In the genomic region with DNA sequence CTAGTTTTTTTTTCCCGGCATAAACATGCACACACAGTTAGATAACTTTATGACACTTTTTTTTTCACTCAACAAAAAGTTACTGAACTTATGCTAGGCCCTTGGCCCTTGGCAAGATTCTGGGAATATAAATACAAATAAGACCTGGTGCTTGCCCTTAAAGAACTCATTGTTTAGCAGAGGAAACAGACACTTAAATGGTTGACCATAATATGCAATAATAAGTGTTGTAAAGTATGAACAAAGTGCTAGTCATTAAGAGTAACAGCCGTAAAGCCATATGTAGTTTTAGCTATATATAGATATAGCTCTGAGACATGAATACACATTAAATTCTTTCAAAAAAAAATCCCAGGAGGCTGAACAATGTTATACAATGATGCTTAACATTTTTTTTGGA, we compare ENCODE assay signal across 33 cellular contexts.
"Had no signal": no experiment of that assay in that cellular context is flagged by ENCODE, and none has a peak within 500 bp of the region (broad histone marks: within the 10 kb centered on the region; RNA-seq: fewer than 3 reads in every experiment).

No MANE protein-coding gene starts in this region.

- H3K27me3 Mint-ChIP-seq: activated CD8-positive, alpha-beta T cell treated with anti-CD3 and anti-CD28 coated beads for 36 hours; activated naive CD8-positive, alpha-beta T cell treated with anti-CD3 and anti-CD28 coated beads, Interleukin-2, amount 10 ng/mL, durations not matched to agents 7 days and 5 days; central memory CD8-positive, alpha-beta T cell had no signal

- H3K9me3 ChIP-seq: ascending aorta, MG63 had no signal

- ATAC-seq: activated CD8-positive, alpha-beta T cell treated with anti-CD3 and anti-CD28 coated beads for 36 hours; activated T-cell treated with anti-CD3 and anti-CD28 coated beads, Interleukin-2, amount 50 U/mL, for 72 hours had no signal

- H2AFZ ChIP-seq: PC-9 had no signal

- H3K27me3 ChIP-seq: ascending aorta, cardiac muscle cell, MG63 had no signal

- H3K9me3 Mint-ChIP-seq: activated CD8-positive, alpha-beta T cell treated with anti-CD3 and anti-CD28 coated beads for 36 hours; activated naive CD4-positive, alpha-beta T cell treated with anti-CD3 and anti-CD28 coated beads, Interleukin-2, amount 50 U/mL, for 24 hours; activated naive CD8-positive, alpha-beta T cell treated with anti-CD3 and anti-CD28 coated beads, Interleukin-2, amount 10 ng/mL, durations not matched to agents 7 days and 5 days had no signal

- H3K4me2 ChIP-seq: PC-9 had no signal

- H3K4me3 Mint-ChIP-seq: activated CD4-positive, alpha-beta T cell treated with anti-CD3 and anti-CD28 coated beads, Interleukin-2, amount 10 ng/mL, durations not matched to agents 24 days and 14 days; activated CD8-positive, alpha-beta T cell treated with anti-CD3 and anti-CD28 coated beads for 36 hours; activated naive CD4-positive, alpha-beta T cell treated with anti-CD3 and anti-CD28 coated beads, Interleukin-2, amount 50 U/mL, for 24 hours; activated naive CD8-positive, alpha-beta T cell treated with anti-CD3 and anti-CD28 coated beads, Interleukin-2, amount 10 ng/mL, durations not matched to agents 7 days and 5 days; activated T-cell treated with anti-CD3 and anti-CD28 coated beads, Interleukin-2, amount 50 U/mL, for 72 hours; central memory CD8-positive, alpha-beta T cell had no signal

- H3K4me1 ChIP-seq: ascending aorta had no signal

- H3K4me3 ChIP-seq: ascending aorta, cardiac muscle cell, MG63, PC-9, SK-N-MC had no signal

- H3K27ac Mint-ChIP-seq: activated CD4-positive, alpha-beta T cell treated with anti-CD3 and anti-CD28 coated beads, Interleukin-2, amount 10 ng/mL, durations not matched to agents 24 days and 14 days; activated CD8-positive, alpha-beta T cell treated with anti-CD3 and anti-CD28 coated beads for 36 hours; activated naive CD4-positive, alpha-beta T cell treated with anti-CD3 and anti-CD28 coated beads, Interleukin-2, amount 50 U/mL, for 24 hours; activated naive CD8-positive, alpha-beta T cell treated with anti-CD3 and anti-CD28 coated beads, Interleukin-2, amount 10 ng/mL, durations not matched to agents 7 days and 5 days; activated T-cell treated with anti-CD3 and anti-CD28 coated beads, Interleukin-2, amount 50 U/mL, for 72 hours; activated T-helper 2 cell treated with anti-CD3 and anti-CD28 coated beads, Interferon-gamma antibody, Interleukin-2, Interleukin-4, amounts not matched to agents 10 μg/mL and 5 μg/mL and 100 μg/mL, durations not matched to agents 14 hours and 24 hours and 36 hours had no signal

- H3K27ac ChIP-seq: ascending aorta, cardiac muscle cell, PC-9, SK-N-MC, WERI-Rb-1 had no signal

- H3K36me3 Mint-ChIP-seq: activated naive CD4-positive, alpha-beta T cell treated with anti-CD3 and anti-CD28 coated beads, Interleukin-2, amount 50 U/mL, for 24 hours; activated naive CD8-positive, alpha-beta T cell treated with anti-CD3 and anti-CD28 coated beads, Interleukin-2, amount 10 ng/mL, durations not matched to agents 7 days and 5 days had no signal

- H3K36me3 ChIP-seq: ascending aorta, cardiac muscle cell, MG63, WERI-Rb-1 had no signal

- H3K4me1 Mint-ChIP-seq: activated CD4-positive, alpha-beta T cell treated with anti-CD3 and anti-CD28 coated beads, Interleukin-2, amount 10 ng/mL, durations not matched to agents 24 days and 14 days; activated naive CD4-positive, alpha-beta T cell treated with anti-CD3 and anti-CD28 coated beads, Interleukin-2, amount 50 U/mL, for 24 hours; activated naive CD8-positive, alpha-beta T cell treated with anti-CD3 and anti-CD28 coated beads, Interleukin-2, amount 10 ng/mL, durations not matched to agents 7 days and 5 days; central memory CD8-positive, alpha-beta T cell had no signal

- DNase-seq: activated CD4-positive, alpha-beta T cell treated with anti-CD3 and anti-CD28 coated beads for 1 hour; activated CD4-positive, alpha-beta T cell treated with anti-CD3 and anti-CD28 coated beads, Interleukin-2, amount 10 ng/mL, durations not matched to agents 24 days and 14 days; activated CD4-positive, alpha-beta T cell treated with anti-CD3 and anti-CD28 coated beads, Interleukin-2, amount 50 U/mL, for 4 hours; activated CD4-positive, CD25-positive, alpha-beta regulatory T cell; activated CD8-positive, alpha-beta T cell treated with anti-CD3 and anti-CD28 coated beads for 36 hours; activated gamma-delta T cell; activated naive CD4-positive, alpha-beta T cell treated with Interleukin-2 at 50 U/mL for 16 hours; activated naive CD8-positive, alpha-beta T cell treated with anti-CD3 and anti-CD28 coated beads, Interleukin-2, amount 10 ng/mL, durations not matched to agents 7 days and 5 days; activated T-cell treated with anti-CD3 and anti-CD28 coated beads, Interleukin-2, amount 50 U/mL, for 1 hour; activated T-cell treated with anti-CD3 and anti-CD28 coated beads, Interleukin-2, amount 50 U/mL, for 72 hours; amygdala; Karpas-422; KBM-7; MG63; NCI-H1048; NCI-H1105 treated with DMSO at 0.1 percent for 48 hours; NCI-H1436; NCI-H1694 treated with DMSO at 0.1 percent for 48 hours; NCI-H2029; NCI-H345; NCI-H510A; NCI-H526; NCI-H774; PC-9; Right ventricle myocardium superior; T1000; WERI-Rb-1 had no signal
